ENCODE assay signal across 17 cellular contexts in genomic region chr3:107498646-107499045, GRCh38. TPM values are rescaled to one million over a fixed set of nuclear protein-coding genes. Genes with fewer than 3 reads are reported as not detected.
A peak's percentile ranks its signal among the peaks of the same experiment; 100 is the strongest.
DNase-seq lines count a peak whose midpoint lies in the region; TF ChIP-seq lines count a peak whose summit lies in the region.
"Had no signal": no experiment of that assay in that cellular context is flagged by ENCODE, and none has a peak within 500 bp of the region (broad histone marks: within the 10 kb centered on the region; RNA-seq: fewer than 3 reads in every experiment).

No MANE protein-coding gene starts in this region.

- H3K4me2 ChIP-seq in neural progenitor cell: no peak overlapping the region
- H3K4me2 ChIP-seq: A549 had no signal

- no peak overlapping the region for H3K4me3 Mint-ChIP-seq in neural progenitor cell
- no peak overlapping the region for H3K4me3 Mint-ChIP-seq in Calu3 (ENCODE audit: low read depth, unreplicated experiment)
- H3K4me3 Mint-ChIP-seq: CD4-positive, alpha-beta memory T cell had no signal

- H3K9ac ChIP-seq in HUES64 (ENCODE audit: low read depth, low read length): 0 out of 2 replicates have a peak overlapping the region, but pooled peaks have one; percentile 24
- H3K9ac ChIP-seq in neural progenitor cell: no peak overlapping the region

- no peak overlapping the region for H3K27ac Mint-ChIP-seq in neural progenitor cell
- H3K27ac Mint-ChIP-seq in Calu3 (ENCODE audit: unreplicated experiment): no peak overlapping the region
- H3K27ac Mint-ChIP-seq: CD4-positive, alpha-beta memory T cell had no signal

- H3F3A ChIP-seq in neural progenitor cell (ENCODE audit: low read depth): no peaks in the 10 kb centered on the region

- H3K27me3 ChIP-seq in HUES64 (ENCODE audit: insufficient read depth, low read length) (no peaks in the 10 kb centered on the region), neural progenitor cell (no peaks in the 10 kb centered on the region), transverse colon (no peaks in the 10 kb centered on the region)

- no peaks in the 10 kb centered on the region for H3K27me3 Mint-ChIP-seq in neural progenitor cell (ENCODE audit: insufficient read depth, low read depth)
- H3K27me3 Mint-ChIP-seq in Calu3 (ENCODE audit: unreplicated experiment): no peaks in the 10 kb centered on the region

- H3K36me3 Mint-ChIP-seq in neural progenitor cell: no peaks in the 10 kb centered on the region
- no peaks in the 10 kb centered on the region for H3K36me3 Mint-ChIP-seq in Calu3 (ENCODE audit: insufficient read depth, unreplicated experiment)
- H3K36me3 Mint-ChIP-seq: CD4-positive, alpha-beta memory T cell had no signal

- TF ChIP-seq CTCF in GM13977 (IDR thresholded peaks at IDR 0.05; ENCODE audit: extremely low read depth, insufficient read depth, missing control alignments) (no peak), neural progenitor cell (IDR thresholded peaks at IDR 0.05) (no peak), transverse colon (IDR thresholded peaks at IDR 0.05) (no peak), Calu3 (IDR thresholded peaks at IDR 0.05; ENCODE audit: unreplicated experiment) (no peak)

- peaks cover 3% of the 10 kb centered on the region for H3K4me1 Mint-ChIP-seq in neural progenitor cell
- no peaks in the 10 kb centered on the region for H3K4me1 Mint-ChIP-seq in Calu3 (ENCODE audit: low read depth, unreplicated experiment)

- H3K36me3 ChIP-seq in HUES64 (ENCODE audit: insufficient read depth, low read length): no peaks in the 10 kb centered on the region
- no peaks in the 10 kb centered on the region for H3K36me3 ChIP-seq in neural progenitor cell
- H3K36me3 ChIP-seq in transverse colon: no peaks in the 10 kb centered on the region
- H3K36me3 ChIP-seq: BE2C had no signal

- in situ Hi-C loops in GM13977 (cut with MboI; ENCODE audit: low pct_unique_long_range_greater_than_20kb, low sequenced_read_pairs, unreplicated experiment) (no loop called here), transverse colon (cut with MboI; ENCODE audit: low pct_ligation_motif_present in 1 of 4, low pct_unique_long_range_greater_than_20kb in 1 of 4, low sequenced_read_pairs in 3 of 4) (no loop called here)

- WGBS in HUES64: 61% methylated on average over 4 of the region's 4 CpGs
- 71 to 85% methylated on average over 4 of the region's 4 CpGs for WGBS in transverse colon (ENCODE audit: low coverage in 1 of 2), 2 donors

- no peaks in the 10 kb centered on the region for H4K20me1 ChIP-seq in neural progenitor cell (ENCODE audit: low read depth)

- CTCF ChIA-PET in Calu3 (lab: Charles Lee): no interaction called here

- peak overlapping the region; percentile 7 for H2AFZ ChIP-seq in neural progenitor cell (replicated peaks)

- H3K79me2 ChIP-seq in neural progenitor cell (ENCODE audit: low read depth): no peaks in the 10 kb centered on the region

- no peak for TF ChIP-seq EP300 in transverse colon (IDR thresholded peaks at IDR 0.05; ENCODE audit: low read depth)

- no peak overlapping the region for H3K27ac ChIP-seq in HUES64 (ENCODE audit: low read depth, low read length)
- H3K27ac ChIP-seq in neural progenitor cell: no peak overlapping the region
- H3K27ac ChIP-seq in transverse colon: no peak overlapping the region
- H3K27ac ChIP-seq: A549, C4-2B had no signal

- H3K9me3 ChIP-seq in HUES64 (ENCODE audit: insufficient read depth, low read depth, low read length) (no peaks in the 10 kb centered on the region), neural progenitor cell (ENCODE audit: low read depth) (no peaks in the 10 kb centered on the region), transverse colon (no peaks in the 10 kb centered on the region)
- H3K9me3 ChIP-seq: A549, BE2C had no signal

- no TSS peak for BruUV-seq in Calu3 (replicated peaks; lab: Mats Ljungman, UMichigan)

- intact Hi-C loops in transverse colon (cut with DNase I; ENCODE audit: low total_unique reads) (no loop called here), Calu3 (cut with micrococcal nuclease; ENCODE audit: unreplicated experiment) (no loop called here)

- H3K4me1 ChIP-seq in HUES64 (ENCODE audit: insufficient read depth, low read length): no peaks in the 10 kb centered on the region
- no peaks in the 10 kb centered on the region for H3K4me1 ChIP-seq in neural progenitor cell
- no peaks in the 10 kb centered on the region for H3K4me1 ChIP-seq in transverse colon
- H3K4me1 ChIP-seq: A549, BE2C had no signal

- H3K4me3 ChIP-seq in HUES64 (ENCODE audit: low read length) (no peak overlapping the region), neural progenitor cell (no peak overlapping the region), transverse colon (no peak overlapping the region)
- H3K4me3 ChIP-seq: A549, K562 had no signal

- peak; percentile 12 for DNase-seq in GM13977 (ENCODE audit: low spot score)
- peak; percentile 23 for DNase-seq in NCI-H146 treated with DMSO at 0.1 percent for 48 hours (lab: John Stamatoyannopoulos, UW; ENCODE audit: unreplicated experiment)
- DNase-seq in neural progenitor cell (ENCODE audit: low spot score): peak; percentile 16
- no peak for DNase-seq in RPMI8226
- DNase-seq in transverse colon: no peak
- no peak for DNase-seq in Calu3
- DNase-seq: BE2C; CD4-positive, alpha-beta memory T cell; DMS153; DMS79 treated with DMSO at 0.1 percent for 48 hours; GF-D8; HCEC 1CT; Kasumi-1 had no signal

- peaks cover 3% of the 10 kb centered on the region for H3K9me3 Mint-ChIP-seq in neural progenitor cell
- peaks cover 2% of the 10 kb centered on the region for H3K9me3 Mint-ChIP-seq in Calu3 (ENCODE audit: low read depth, unreplicated experiment)

- no peak for TF ChIP-seq POLR2A in transverse colon (IDR thresholded peaks at IDR 0.05)

RNA-seq across cellular contexts. Expression of gene BBX, which starts 24.1 kb away (rescaled TPM):
- 15.7 TPM for polyA plus RNA-seq in HUES64 (2013, experiment 1 of 2)
- polyA plus RNA-seq in HUES64 (2013, experiment 2 of 2): 24.7 TPM
- total RNA-seq in neural progenitor cell (ENCODE audit: low replicate concordance) (66.1 and 110 TPM in 2 replicates), transverse colon (10 to 100 TPM; 22.5 to 39.6 (median 33.1) TPM), Calu3 (2022) (66.9 and 72.2 TPM in 2 replicates)

Comparison
In these comparisons a context has a peak if more than half of its experiments do, and no peak if none do; other contexts are left out.
1. DNase-seq: peak in GM13977 (single experiment), NCI-H146 treated with DMSO at 0.1 percent for 48 hours (single experiment) and neural progenitor cell (single experiment); none in RPMI8226 (single experiment), transverse colon (single experiment) and Calu3 (single experiment).